ENCODE assay signal across 9 cellular contexts in the genomic region with DNA sequence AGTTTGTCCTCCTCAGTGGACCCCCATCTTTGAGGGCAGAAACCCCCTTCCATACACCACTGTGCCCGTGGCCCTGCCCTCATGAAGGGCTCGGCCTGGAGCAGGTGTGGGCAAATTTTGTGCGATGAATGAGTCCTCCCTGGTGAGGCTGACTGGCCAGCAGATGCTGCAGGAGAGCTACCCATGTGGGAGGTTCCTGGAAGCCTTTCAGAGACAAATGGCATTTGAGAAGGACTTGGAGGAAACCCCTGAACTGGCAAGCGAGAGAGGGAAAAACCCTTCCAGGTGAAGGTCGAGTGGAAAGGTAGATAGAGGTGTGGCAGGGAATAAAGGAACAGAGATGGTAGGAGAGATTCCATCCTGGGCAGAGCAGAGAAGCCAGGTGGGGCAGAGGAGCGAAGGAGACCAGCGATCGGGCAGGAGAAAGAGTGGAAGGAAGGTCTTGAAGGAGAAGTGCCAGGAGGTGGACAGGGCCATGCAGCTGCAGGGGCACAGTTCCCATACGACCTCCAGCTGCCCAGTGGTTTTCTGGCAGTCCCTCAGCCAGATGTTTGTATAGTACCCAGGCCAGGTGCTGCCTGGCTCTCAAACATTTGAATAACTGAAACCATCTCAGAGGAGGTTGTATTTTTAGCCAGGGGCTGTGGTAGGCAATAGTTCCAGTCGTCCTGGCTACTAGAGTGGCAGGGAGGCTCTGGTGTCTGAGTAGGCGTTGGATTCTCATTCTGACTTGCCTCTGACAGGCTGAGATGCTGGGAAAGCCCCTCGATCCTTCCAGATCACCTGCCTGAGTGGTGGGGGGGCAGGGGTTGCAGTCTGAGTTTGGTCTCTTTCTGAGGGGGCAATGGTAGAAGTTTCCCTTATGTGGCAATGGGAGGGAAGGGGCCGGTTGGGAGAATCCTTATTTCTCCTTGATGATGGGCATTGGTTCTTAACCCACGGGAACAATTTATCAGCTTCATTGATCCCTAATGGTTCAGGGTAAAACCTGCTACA. TPM values are rescaled to one million over a fixed set of nuclear protein-coding genes. Genes with fewer than 3 reads are reported as not detected.
A peak's percentile ranks its signal among the peaks of the same experiment; 100 is the strongest.
DNase-seq lines count a peak whose midpoint lies in the region; ATAC-seq and TF ChIP-seq lines count a peak whose summit lies in the region.
"Had no signal": no experiment of that assay in that cellular context is flagged by ENCODE, and none has a peak within 500 bp of the region (broad histone marks: within the 10 kb centered on the region; RNA-seq: fewer than 3 reads in every experiment).

No MANE protein-coding gene starts in this region.

- TF ChIP-seq POLR2A in erythroblast (IDR thresholded peaks at IDR 0.05; ENCODE audit: low read length), result no peak

- H3K27ac ChIP-seq in CD8-positive, alpha-beta T cell (ENCODE audit: low read depth, low read length), result no peak overlapping the region

- POLR2A ChIA-PET in CD8-positive, alpha-beta T cell (lab: Charles Lee), result interaction anchor here (1.0 kb wide), 1 partner anchor 64 kb away, joined by 5 read pairs; no protein-coding TSS in a partner anchor

- H3K4me1 ChIP-seq in mucosa of descending colon (ENCODE audit: low read depth), result no peaks in the 10 kb centered on the region
- H3K4me1 ChIP-seq in CD8-positive, alpha-beta T cell (ENCODE audit: insufficient read depth, low read length), result no peaks in the 10 kb centered on the region

- peaks cover 13% of the 10 kb centered on the region for H3K27me3 Mint-ChIP-seq in CD8-positive, alpha-beta T cell (ENCODE audit: low read depth)

- no peaks in the 10 kb centered on the region for H3K9me3 ChIP-seq in mucosa of descending colon
- no peaks in the 10 kb centered on the region for H3K9me3 ChIP-seq in CD8-positive, alpha-beta T cell (ENCODE audit: low read length)

- no peaks in the 10 kb centered on the region for H3K9me3 Mint-ChIP-seq in CD8-positive, alpha-beta T cell

- intact Hi-C loops in mucosa of descending colon (cut with DNase I, micrococcal nuclease), result no loop called here
- intact Hi-C loops in CD8-positive, alpha-beta T cell (cut with DNase I, micrococcal nuclease), result no loop called here

- no peaks in the 10 kb centered on the region for H3K27me3 ChIP-seq in CD8-positive, alpha-beta T cell (ENCODE audit: insufficient read depth, low read length)

- ATAC-seq in GM18519 (IDR thresholded peaks at IDR 0.05; ENCODE audit: low FRiP score, unreplicated experiment), result peak; percentile 89
- ATAC-seq in GM21367 (IDR thresholded peaks at IDR 0.05; ENCODE audit: unreplicated experiment), result peak; percentile 90
- ATAC-seq in HG03342 (IDR thresholded peaks at IDR 0.05; ENCODE audit: unreplicated experiment), result peak; percentile 91
- ATAC-seq in mucosa of descending colon, result peak; percentile 54
- no peak for ATAC-seq in CD8-positive, alpha-beta T cell
- ATAC-seq: naive thymus-derived CD4-positive, alpha-beta T cell had no signal

- no peak overlapping the region for H3K4me3 Mint-ChIP-seq in CD8-positive, alpha-beta T cell
- H3K4me3 Mint-ChIP-seq: naive thymus-derived CD4-positive, alpha-beta T cell had no signal

- no peaks in the 10 kb centered on the region for H3K4me1 Mint-ChIP-seq in CD8-positive, alpha-beta T cell (ENCODE audit: low read depth)

- H3K36me3 ChIP-seq in mucosa of descending colon (ENCODE audit: low read depth), result no peaks in the 10 kb centered on the region
- H3K36me3 ChIP-seq in CD8-positive, alpha-beta T cell (ENCODE audit: insufficient read depth, low read length), result no peaks in the 10 kb centered on the region

- H3K27ac Mint-ChIP-seq in CD8-positive, alpha-beta T cell, result no peak overlapping the region

- DNase-seq in mucosa of descending colon, result no peak
- no peak for DNase-seq in NCI-H2171 (lab: John Stamatoyannopoulos, UW)
- DNase-seq in erythroblast (lab: John Stamatoyannopoulos, UW), result no peak
- no peak for DNase-seq in CD8-positive, alpha-beta T cell
- DNase-seq in CD1c-positive myeloid dendritic cell (ENCODE audit: extremely low spot score), result no peak

- no peaks in the 10 kb centered on the region for H3K36me3 Mint-ChIP-seq in CD8-positive, alpha-beta T cell

- CTCF ChIA-PET in CD8-positive, alpha-beta T cell (lab: Charles Lee), result no interaction called here

- H3K4me3 ChIP-seq in mucosa of descending colon, result no peak overlapping the region
- H3K4me3 ChIP-seq in CD8-positive, alpha-beta T cell (ENCODE audit: low read depth, low read length), result no peak overlapping the region

- no peak for TF ChIP-seq CTCF in mucosa of descending colon (IDR thresholded peaks at IDR 0.05)
- TF ChIP-seq CTCF in CD8-positive, alpha-beta T cell (IDR thresholded peaks at IDR 0.05), result no peak

RNA-seq across cellular contexts. Expression of gene FBXL14, which starts 40.1 kb away (rescaled TPM):
- 10 to 100 TPM; 29.4 to 39.6 (median 33.6) TPM for total RNA-seq in mucosa of descending colon
- 10 to 100 TPM; 28.1 to 30.5 TPM for total RNA-seq in CD8-positive, alpha-beta T cell
